Comparison of ENCODE assay signal across 1 cellular context in the genomic region with DNA sequence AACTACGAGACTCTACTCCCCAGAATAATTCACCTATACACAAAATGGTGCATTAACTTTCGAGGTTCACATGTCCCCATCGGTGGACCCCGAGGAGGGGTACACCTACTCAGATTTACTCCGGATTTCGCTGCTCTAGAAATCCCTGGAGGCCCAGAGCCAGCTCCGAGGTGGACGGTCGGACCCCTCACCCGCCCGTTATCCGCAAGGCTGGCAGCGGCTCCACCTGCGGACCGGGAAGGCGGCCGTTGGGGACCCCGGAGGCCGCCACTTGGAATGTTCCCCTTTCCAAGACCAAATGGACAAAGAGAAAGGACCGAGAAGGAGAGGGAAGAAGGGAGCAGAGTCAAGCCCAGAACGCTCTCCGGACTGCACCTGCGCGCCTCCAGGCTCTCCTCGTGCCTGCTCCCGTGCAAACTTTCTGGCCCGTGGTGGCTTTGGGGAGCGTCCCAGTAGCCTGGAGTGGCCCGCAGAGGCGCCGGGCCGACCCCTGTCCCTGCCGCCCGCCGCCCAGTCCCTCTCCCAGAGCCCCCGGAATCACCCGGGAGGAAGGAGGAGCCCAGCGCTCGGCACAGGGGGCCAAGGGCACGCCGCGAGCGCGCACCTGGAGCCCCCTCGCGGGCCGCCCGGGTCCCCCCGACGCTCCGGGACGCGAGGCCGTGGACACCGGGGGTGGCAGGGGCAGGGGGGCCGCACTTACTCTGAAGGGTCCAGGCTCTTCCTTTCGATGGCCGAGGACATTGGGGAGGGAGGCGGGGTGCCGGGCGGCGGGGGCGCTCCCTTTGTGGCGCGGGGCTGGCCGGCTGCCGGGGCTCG.
TF ChIP-seq lines count a peak whose summit lies in the region.

No MANE protein-coding gene starts in this region.

TF ChIP-seq in H1, 55 proteins besides CTCF, POLR2A, EP300 and RAD21 (continued from another document):
- TF ChIP-seq, protein P1, sequence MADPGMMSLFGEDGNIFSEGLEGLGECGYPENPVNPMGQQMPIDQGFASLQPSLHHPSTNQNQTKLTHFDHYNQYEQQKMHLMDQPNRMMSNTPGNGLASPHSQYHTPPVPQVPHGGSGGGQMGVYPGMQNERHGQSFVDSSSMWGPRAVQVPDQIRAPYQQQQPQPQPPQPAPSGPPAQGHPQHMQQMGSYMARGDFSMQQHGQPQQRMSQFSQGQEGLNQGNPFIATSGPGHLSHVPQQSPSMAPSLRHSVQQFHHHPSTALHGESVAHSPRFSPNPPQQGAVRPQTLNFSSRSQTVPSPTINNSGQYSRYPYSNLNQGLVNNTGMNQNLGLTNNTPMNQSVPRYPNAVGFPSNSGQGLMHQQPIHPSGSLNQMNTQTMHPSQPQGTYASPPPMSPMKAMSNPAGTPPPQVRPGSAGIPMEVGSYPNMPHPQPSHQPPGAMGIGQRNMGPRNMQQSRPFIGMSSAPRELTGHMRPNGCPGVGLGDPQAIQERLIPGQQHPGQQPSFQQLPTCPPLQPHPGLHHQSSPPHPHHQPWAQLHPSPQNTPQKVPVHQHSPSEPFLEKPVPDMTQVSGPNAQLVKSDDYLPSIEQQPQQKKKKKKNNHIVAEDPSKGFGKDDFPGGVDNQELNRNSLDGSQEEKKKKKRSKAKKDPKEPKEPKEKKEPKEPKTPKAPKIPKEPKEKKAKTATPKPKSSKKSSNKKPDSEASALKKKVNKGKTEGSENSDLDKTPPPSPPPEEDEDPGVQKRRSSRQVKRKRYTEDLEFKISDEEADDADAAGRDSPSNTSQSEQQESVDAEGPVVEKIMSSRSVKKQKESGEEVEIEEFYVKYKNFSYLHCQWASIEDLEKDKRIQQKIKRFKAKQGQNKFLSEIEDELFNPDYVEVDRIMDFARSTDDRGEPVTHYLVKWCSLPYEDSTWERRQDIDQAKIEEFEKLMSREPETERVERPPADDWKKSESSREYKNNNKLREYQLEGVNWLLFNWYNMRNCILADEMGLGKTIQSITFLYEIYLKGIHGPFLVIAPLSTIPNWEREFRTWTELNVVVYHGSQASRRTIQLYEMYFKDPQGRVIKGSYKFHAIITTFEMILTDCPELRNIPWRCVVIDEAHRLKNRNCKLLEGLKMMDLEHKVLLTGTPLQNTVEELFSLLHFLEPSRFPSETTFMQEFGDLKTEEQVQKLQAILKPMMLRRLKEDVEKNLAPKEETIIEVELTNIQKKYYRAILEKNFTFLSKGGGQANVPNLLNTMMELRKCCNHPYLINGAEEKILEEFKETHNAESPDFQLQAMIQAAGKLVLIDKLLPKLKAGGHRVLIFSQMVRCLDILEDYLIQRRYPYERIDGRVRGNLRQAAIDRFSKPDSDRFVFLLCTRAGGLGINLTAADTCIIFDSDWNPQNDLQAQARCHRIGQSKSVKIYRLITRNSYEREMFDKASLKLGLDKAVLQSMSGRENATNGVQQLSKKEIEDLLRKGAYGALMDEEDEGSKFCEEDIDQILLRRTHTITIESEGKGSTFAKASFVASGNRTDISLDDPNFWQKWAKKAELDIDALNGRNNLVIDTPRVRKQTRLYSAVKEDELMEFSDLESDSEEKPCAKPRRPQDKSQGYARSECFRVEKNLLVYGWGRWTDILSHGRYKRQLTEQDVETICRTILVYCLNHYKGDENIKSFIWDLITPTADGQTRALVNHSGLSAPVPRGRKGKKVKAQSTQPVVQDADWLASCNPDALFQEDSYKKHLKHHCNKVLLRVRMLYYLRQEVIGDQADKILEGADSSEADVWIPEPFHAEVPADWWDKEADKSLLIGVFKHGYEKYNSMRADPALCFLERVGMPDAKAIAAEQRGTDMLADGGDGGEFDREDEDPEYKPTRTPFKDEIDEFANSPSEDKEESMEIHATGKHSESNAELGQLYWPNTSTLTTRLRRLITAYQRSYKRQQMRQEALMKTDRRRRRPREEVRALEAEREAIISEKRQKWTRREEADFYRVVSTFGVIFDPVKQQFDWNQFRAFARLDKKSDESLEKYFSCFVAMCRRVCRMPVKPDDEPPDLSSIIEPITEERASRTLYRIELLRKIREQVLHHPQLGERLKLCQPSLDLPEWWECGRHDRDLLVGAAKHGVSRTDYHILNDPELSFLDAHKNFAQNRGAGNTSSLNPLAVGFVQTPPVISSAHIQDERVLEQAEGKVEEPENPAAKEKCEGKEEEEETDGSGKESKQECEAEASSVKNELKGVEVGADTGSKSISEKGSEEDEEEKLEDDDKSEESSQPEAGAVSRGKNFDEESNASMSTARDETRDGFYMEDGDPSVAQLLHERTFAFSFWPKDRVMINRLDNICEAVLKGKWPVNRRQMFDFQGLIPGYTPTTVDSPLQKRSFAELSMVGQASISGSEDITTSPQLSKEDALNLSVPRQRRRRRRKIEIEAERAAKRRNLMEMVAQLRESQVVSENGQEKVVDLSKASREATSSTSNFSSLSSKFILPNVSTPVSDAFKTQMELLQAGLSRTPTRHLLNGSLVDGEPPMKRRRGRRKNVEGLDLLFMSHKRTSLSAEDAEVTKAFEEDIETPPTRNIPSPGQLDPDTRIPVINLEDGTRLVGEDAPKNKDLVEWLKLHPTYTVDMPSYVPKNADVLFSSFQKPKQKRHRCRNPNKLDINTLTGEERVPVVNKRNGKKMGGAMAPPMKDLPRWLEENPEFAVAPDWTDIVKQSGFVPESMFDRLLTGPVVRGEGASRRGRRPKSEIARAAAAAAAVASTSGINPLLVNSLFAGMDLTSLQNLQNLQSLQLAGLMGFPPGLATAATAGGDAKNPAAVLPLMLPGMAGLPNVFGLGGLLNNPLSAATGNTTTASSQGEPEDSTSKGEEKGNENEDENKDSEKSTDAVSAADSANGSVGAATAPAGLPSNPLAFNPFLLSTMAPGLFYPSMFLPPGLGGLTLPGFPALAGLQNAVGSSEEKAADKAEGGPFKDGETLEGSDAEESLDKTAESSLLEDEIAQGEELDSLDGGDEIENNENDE (IDR thresholded peaks at IDR 0.05; ENCODE audit: insufficient replicate concordance, low read length) = no peak
- TF ChIP-seq CBX8 (IDR thresholded peaks at IDR 0.05; ENCODE audit: borderline replicate concordance, low read depth, low read length) (no peak), RNF2 (IDR thresholded peaks at IDR 0.05; ENCODE audit: borderline replicate concordance, low read depth, low read length, missing control alignments, poor library complexity, severe bottlenecking) (peak; percentile 63), BACH1 (IDR thresholded peaks at IDR 0.05; ENCODE audit: low read length) (no peak), CBX5 (IDR thresholded peaks at IDR 0.05; ENCODE audit: low read depth, low read length) (no peak), TAF1 (IDR thresholded peaks at IDR 0.05; ENCODE audit: low read depth, low read length) (no peak), KDM4A (IDR thresholded peaks at IDR 0.05; ENCODE audit: low read depth, low read length, severe bottlenecking) (peak; percentile 38), SP4 (IDR thresholded peaks at IDR 0.05; ENCODE audit: low read length) (no peak), TCF12 (IDR thresholded peaks at IDR 0.05; ENCODE audit: low read depth, low read length) (no peak), HDAC2 (IDR thresholded peaks at IDR 0.05; ENCODE audit: borderline replicate concordance in 1 of 2, low read depth in 2 of 2, low read length in 2 of 2) (0 out of 4 replicates have a peak, but pooled peaks of 1 of the 2 experiments have one; percentile 49), HDAC6 (IDR thresholded peaks at IDR 0.05; ENCODE audit: low read depth, low read length) (no peak), EZH2 (IDR thresholded peaks at IDR 0.05; ENCODE audit: low read depth, low read length, severe bottlenecking) (peak; percentile 84), SUZ12 (IDR thresholded peaks at IDR 0.05; ENCODE audit: low read length) (peak; percentile 85)
- TF ChIP-seq, protein P2, sequence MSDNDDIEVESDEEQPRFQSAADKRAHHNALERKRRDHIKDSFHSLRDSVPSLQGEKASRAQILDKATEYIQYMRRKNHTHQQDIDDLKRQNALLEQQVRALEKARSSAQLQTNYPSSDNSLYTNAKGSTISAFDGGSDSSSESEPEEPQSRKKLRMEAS (IDR thresholded peaks at IDR 0.05) = peak; percentile 34; the same call in 1 of the 2 replicates
- TF ChIP-seq, protein P3, sequence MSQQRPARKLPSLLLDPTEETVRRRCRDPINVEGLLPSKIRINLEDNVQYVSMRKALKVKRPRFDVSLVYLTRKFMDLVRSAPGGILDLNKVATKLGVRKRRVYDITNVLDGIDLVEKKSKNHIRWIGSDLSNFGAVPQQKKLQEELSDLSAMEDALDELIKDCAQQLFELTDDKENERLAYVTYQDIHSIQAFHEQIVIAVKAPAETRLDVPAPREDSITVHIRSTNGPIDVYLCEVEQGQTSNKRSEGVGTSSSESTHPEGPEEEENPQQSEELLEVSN (IDR thresholded peaks at IDR 0.05) = peak; percentile 38; the same call in 1 of the 2 replicates
TF ChIP-seq in H1: peak in this region for 7.
